In the genomic region with DNA sequence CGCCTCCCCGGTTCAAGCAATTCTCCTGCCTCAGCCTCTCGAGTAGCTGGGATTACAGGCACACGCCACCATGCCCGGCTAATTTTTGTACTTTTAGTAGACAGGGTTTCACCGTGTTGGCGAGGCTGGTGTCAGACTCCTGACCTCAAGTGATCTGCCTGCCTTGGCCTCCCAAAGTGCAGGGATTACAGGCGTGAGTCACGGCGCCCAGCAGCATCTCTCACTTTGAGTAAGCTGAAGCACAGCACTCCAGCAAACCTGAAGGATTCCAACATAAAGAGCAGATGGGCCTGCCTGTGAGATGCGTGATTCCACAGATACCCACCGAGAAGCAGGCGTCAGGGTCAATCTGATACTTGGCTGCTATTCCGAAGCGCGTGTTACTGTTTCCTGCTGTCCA, we compare ENCODE assay signal across 7 cellular contexts. TPM values are rescaled to one million over a fixed set of nuclear protein-coding genes. Genes with fewer than 3 reads are reported as not detected.
A peak's percentile ranks its signal among the peaks of the same experiment; 100 is the strongest.
DNase-seq lines count a peak whose midpoint lies in the region; ATAC-seq and TF ChIP-seq lines count a peak whose summit lies in the region.
"Not testable (repeated sequence)": the region's sequence is repeated elsewhere in the genome, so short reads cannot be mapped to it uniquely, and the experiment has no call there.

No MANE protein-coding gene starts in this region.

- H3K27me3 ChIP-seq in endodermal cell (ENCODE audit: control insufficient read depth, insufficient read depth, low read length, poor library complexity, severe bottlenecking), result not testable (repeated sequence)

- not testable (repeated sequence) for H3K9me3 ChIP-seq in endodermal cell (ENCODE audit: control insufficient read depth, low read length)

- H3K4me3 ChIP-seq in endodermal cell (ENCODE audit: low read length), result not testable (repeated sequence)

- intact Hi-C loops in activated CD4-positive, alpha-beta T cell treated with anti-CD3 and anti-CD28 coated beads for 36 hours (cut with DNase I, micrococcal nuclease), result not testable (repeated sequence)
- intact Hi-C loops in activated naive CD4-positive, alpha-beta T cell treated with anti-CD3 and anti-CD28 coated beads for 36 hours (cut with micrococcal nuclease), result loop anchor here (5.0 kb wide), 1 partner anchor 68 kb away; no protein-coding TSS in a partner anchor

- ATAC-seq in activated CD4-positive, alpha-beta T cell treated with anti-CD3 and anti-CD28 coated beads for 36 hours, result peak; percentile 47
- not testable (repeated sequence) for ATAC-seq in stimulated activated naive B cell treated with anti-CD40 and anti-IgM and Interleukin-4, amounts not matched to agents 10 μg/mL and 1 μg/mL and 100 μg/mL, for 72 hours (replicated peaks)

- H3K27ac Mint-ChIP-seq in HFFc6, result peak overlapping the region; percentile 98; the same call in 1 of the 2 replicates
- peak overlapping the region; percentile 80 for H3K27ac Mint-ChIP-seq in activated CD4-positive, alpha-beta T cell treated with anti-CD3 and anti-CD28 coated beads for 36 hours
- H3K27ac Mint-ChIP-seq in activated T-cell treated with anti-CD3 and anti-CD28 coated beads, Interleukin-2, amount 50 U/mL, for 24 hours, result peak overlapping the region; percentile 85
- H3K27ac Mint-ChIP-seq in activated naive CD4-positive, alpha-beta T cell treated with anti-CD3 and anti-CD28 coated beads for 36 hours, result peak overlapping the region; percentile 22
- peak overlapping the region; percentile 21 for H3K27ac Mint-ChIP-seq in endodermal cell
- H3K27ac Mint-ChIP-seq in stimulated activated naive B cell treated with anti-CD40 and anti-IgM and Interleukin-4, amounts not matched to agents 10 μg/mL and 1 μg/mL and 100 μg/mL, for 72 hours, result peak overlapping the region; percentile 77

- POLR2A ChIA-PET in activated CD4-positive, alpha-beta T cell treated with anti-CD3 and anti-CD28 coated beads for 36 hours (lab: Charles Lee), result not testable (repeated sequence)

- H3K36me3 ChIP-seq in endodermal cell (ENCODE audit: control insufficient read depth, insufficient read depth, low read length), result peaks cover 79% of the 10 kb centered on the region

- not testable (repeated sequence) for H3K27me3 Mint-ChIP-seq in HFFc6 (ENCODE audit: insufficient read depth); activated CD4-positive, alpha-beta T cell treated with anti-CD3 and anti-CD28 coated beads for 36 hours; activated T-cell treated with anti-CD3 and anti-CD28 coated beads, Interleukin-2, amount 50 U/mL, for 24 hours; activated naive CD4-positive, alpha-beta T cell treated with anti-CD3 and anti-CD28 coated beads for 36 hours (ENCODE audit: low read depth); endodermal cell (ENCODE audit: insufficient read depth); stimulated activated naive B cell treated with anti-CD40 and anti-IgM and Interleukin-4, amounts not matched to agents 10 μg/mL and 1 μg/mL and 100 μg/mL, for 72 hours

- 92 to 94% methylated on average over 15 to 16 of the region's 16 CpGs for whole genome bisulfite sequencing in endodermal cell (ENCODE audit: insufficient coverage in 1 of 2, insufficient read length in 1 of 2), 2 experiments

- H3K9me3 Mint-ChIP-seq in HFFc6; activated CD4-positive, alpha-beta T cell treated with anti-CD3 and anti-CD28 coated beads for 36 hours (ENCODE audit: low read depth); activated T-cell treated with anti-CD3 and anti-CD28 coated beads, Interleukin-2, amount 50 U/mL, for 24 hours; activated naive CD4-positive, alpha-beta T cell treated with anti-CD3 and anti-CD28 coated beads for 36 hours; endodermal cell; stimulated activated naive B cell treated with anti-CD40 and anti-IgM and Interleukin-4, amounts not matched to agents 10 μg/mL and 1 μg/mL and 100 μg/mL, for 72 hours: not testable (repeated sequence)

- H3K4me3 Mint-ChIP-seq in HFFc6; activated CD4-positive, alpha-beta T cell treated with anti-CD3 and anti-CD28 coated beads for 36 hours; activated T-cell treated with anti-CD3 and anti-CD28 coated beads, Interleukin-2, amount 50 U/mL, for 24 hours; activated naive CD4-positive, alpha-beta T cell treated with anti-CD3 and anti-CD28 coated beads for 36 hours; endodermal cell; stimulated activated naive B cell treated with anti-CD40 and anti-IgM and Interleukin-4, amounts not matched to agents 10 μg/mL and 1 μg/mL and 100 μg/mL, for 72 hours: not testable (repeated sequence)

- TF ChIP-seq CTCF in HFFc6 (IDR thresholded peaks at IDR 0.05); endodermal cell (conservative IDR thresholded peaks at IDR 0.05): not testable (repeated sequence)

- H3K4me1 ChIP-seq in endodermal cell (ENCODE audit: control insufficient read depth, insufficient read depth, low read length), result not testable (repeated sequence)

- not testable (repeated sequence) for H3K27ac ChIP-seq in endodermal cell (ENCODE audit: low read depth, low read length)

- DNase-seq in HFFc6; activated T-cell treated with anti-CD3 and anti-CD28 coated beads, Interleukin-2, amount 50 U/mL, for 24 hours; activated naive CD4-positive, alpha-beta T cell treated with anti-CD3 and anti-CD28 coated beads for 36 hours; endodermal cell; stimulated activated naive B cell treated with anti-CD40 and anti-IgM and Interleukin-4, amounts not matched to agents 10 μg/mL and 1 μg/mL and 100 μg/mL, for 72 hours: not testable (repeated sequence)
- peak; percentile 54 for DNase-seq in activated CD4-positive, alpha-beta T cell treated with anti-CD3 and anti-CD28 coated beads for 36 hours
- DNase-seq in stimulated activated CD4-positive, alpha-beta T cell treated with anti-CD3 and anti-CD28 coated beads, Interleukin-15, amount 100 ng/mL, for 24 hours, result peak; percentile 27

- H3K4me1 Mint-ChIP-seq in HFFc6 (ENCODE audit: low read depth), result peaks cover 29% of the 10 kb centered on the region
- peaks cover 33% of the 10 kb centered on the region for H3K4me1 Mint-ChIP-seq in activated CD4-positive, alpha-beta T cell treated with anti-CD3 and anti-CD28 coated beads for 36 hours
- H3K4me1 Mint-ChIP-seq in activated T-cell treated with anti-CD3 and anti-CD28 coated beads, Interleukin-2, amount 50 U/mL, for 24 hours (ENCODE audit: low read depth), result peaks cover 31% of the 10 kb centered on the region
- peaks cover 32% of the 10 kb centered on the region for H3K4me1 Mint-ChIP-seq in activated naive CD4-positive, alpha-beta T cell treated with anti-CD3 and anti-CD28 coated beads for 36 hours (ENCODE audit: low read depth)
- not testable (repeated sequence) for H3K4me1 Mint-ChIP-seq in endodermal cell
- H3K4me1 Mint-ChIP-seq in stimulated activated naive B cell treated with anti-CD40 and anti-IgM and Interleukin-4, amounts not matched to agents 10 μg/mL and 1 μg/mL and 100 μg/mL, for 72 hours, result peaks cover 31 to 51% of the 10 kb centered on the region in 2 donors

- not testable (repeated sequence) for H3K9ac ChIP-seq in endodermal cell (ENCODE audit: extremely low read depth, low read length, poor library complexity, severe bottlenecking)

- H3K36me3 Mint-ChIP-seq in HFFc6 (ENCODE audit: low read depth) (peaks cover 28% of the 10 kb centered on the region; the same call in 1 of the 2 replicates), endodermal cell (ENCODE audit: low read depth) (peaks cover 57% of the 10 kb centered on the region)
- H3K36me3 Mint-ChIP-seq in activated CD4-positive, alpha-beta T cell treated with anti-CD3 and anti-CD28 coated beads for 36 hours (ENCODE audit: low read depth), result peaks cover 64% of the 10 kb centered on the region
- peaks cover 95% of the 10 kb centered on the region for H3K36me3 Mint-ChIP-seq in activated T-cell treated with anti-CD3 and anti-CD28 coated beads, Interleukin-2, amount 50 U/mL, for 24 hours (ENCODE audit: low read depth)
- H3K36me3 Mint-ChIP-seq in activated naive CD4-positive, alpha-beta T cell treated with anti-CD3 and anti-CD28 coated beads for 36 hours (ENCODE audit: low read depth), result peaks cover 41% of the 10 kb centered on the region
- peaks cover 33 to 52% of the 10 kb centered on the region in 2 donors for H3K36me3 Mint-ChIP-seq in stimulated activated naive B cell treated with anti-CD40 and anti-IgM and Interleukin-4, amounts not matched to agents 10 μg/mL and 1 μg/mL and 100 μg/mL, for 72 hours

- CTCF ChIA-PET in activated CD4-positive, alpha-beta T cell treated with anti-CD3 and anti-CD28 coated beads for 36 hours (lab: Charles Lee), result interaction anchor here (0.5 to 1.0 kb wide), 2 partner anchors 28 to 546 kb away, joined by 3 to 4 read pairs; no protein-coding TSS in a partner anchor
- CTCF ChIA-PET in activated naive CD4-positive, alpha-beta T cell treated with anti-CD3 and anti-CD28 coated beads for 36 hours (lab: Charles Lee), result not testable (repeated sequence)

RNA-seq across cellular contexts. Expression of a gene that starts 7.1 kb away (rescaled TPM):
- total RNA-seq in HFFc6 (2021; fragmentation: NEBNext Ultra II Directional; extraction: Animal tissue kit (Norgen Biotek cat#: 25700)), result 10 to 100 TPM; 46.2 to 63.5 (median 57.2) TPM
- total RNA-seq in activated CD4-positive, alpha-beta T cell treated with anti-CD3 and anti-CD28 coated beads for 36 hours, result 10 to 100 TPM; 28.7 to 38.7 TPM
- total RNA-seq in activated naive CD4-positive, alpha-beta T cell treated with anti-CD3 and anti-CD28 coated beads for 36 hours, result 10 to 100 TPM; 18.1 to 18.6 TPM
- 10 to 100 TPM; 37.6 to 37.7 TPM for total RNA-seq in endodermal cell
- 64.4 TPM for polyA plus RNA-seq in endodermal cell (2013, experiment 1 of 2)
- 60.7 TPM for polyA plus RNA-seq in endodermal cell (2013, experiment 2 of 2)

RNA-seq across cellular contexts. Expression of a gene that starts 29.2 kb away (rescaled TPM):
- 100 to 1,000 TPM; 276 to 324 (median 316) TPM for total RNA-seq in HFFc6 (2021; fragmentation: NEBNext Ultra II Directional; extraction: Animal tissue kit (Norgen Biotek cat#: 25700))
- total RNA-seq in activated CD4-positive, alpha-beta T cell treated with anti-CD3 and anti-CD28 coated beads for 36 hours, result 100 to 1,000 TPM; 482 to 486 TPM
- total RNA-seq in activated naive CD4-positive, alpha-beta T cell treated with anti-CD3 and anti-CD28 coated beads for 36 hours, result 100 to 1,000 TPM; 485 to 513 TPM
- 100 to 1,000 TPM; 202 to 226 TPM for total RNA-seq in endodermal cell
- 205 TPM for polyA plus RNA-seq in endodermal cell (2013, experiment 1 of 2)
- 193 TPM for polyA plus RNA-seq in endodermal cell (2013, experiment 2 of 2)

Comparison
In these comparisons a context has a peak if more than half of its experiments do, and no peak if none do; other contexts are left out.
1. H3K27ac Mint-ChIP-seq: peak in every context shown above with its lines; median percentile 98 in HFFc6; 85 in activated T-cell treated with anti-CD3 and anti-CD28 coated beads, Interleukin-2, amount 50 U/mL, for 24 hours; 80 in activated CD4-positive, alpha-beta T cell treated with anti-CD3 and anti-CD28 coated beads for 36 hours; 77 in stimulated activated naive B cell treated with anti-CD40 and anti-IgM and Interleukin-4, amounts not matched to agents 10 μg/mL and 1 μg/mL and 100 μg/mL, for 72 hours; 22 in activated naive CD4-positive, alpha-beta T cell treated with anti-CD3 and anti-CD28 coated beads for 36 hours; 21 in endodermal cell.